Comparison of ENCODE assay signal across 10 cellular contexts in the genomic region with DNA sequence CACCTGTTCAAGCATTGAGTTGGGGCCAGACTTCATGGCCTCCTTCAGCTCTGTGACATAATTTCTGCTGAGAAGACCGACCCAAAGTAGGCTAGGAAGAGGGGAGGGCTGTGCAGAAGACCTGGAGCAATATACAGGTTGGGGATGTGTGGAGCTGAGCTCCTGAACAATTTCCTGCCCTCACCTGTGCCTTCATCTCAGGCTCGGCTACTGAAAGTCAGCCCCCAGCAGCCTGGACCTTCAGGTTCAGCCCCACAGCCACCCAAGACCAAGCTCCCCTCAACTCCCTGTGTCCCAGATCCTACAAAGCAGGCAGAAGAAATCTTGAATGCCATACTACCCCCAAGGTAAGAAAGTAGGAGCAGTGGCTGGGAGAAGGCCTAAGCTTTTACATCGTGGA. TPM values are rescaled to one million over a fixed set of nuclear protein-coding genes. Genes with fewer than 3 reads are reported as not detected.
A peak's percentile ranks its signal among the peaks of the same experiment; 100 is the strongest.
DNase-seq lines count a peak whose midpoint lies in the region; ATAC-seq, FAIRE-seq and TF ChIP-seq lines count a peak whose summit lies in the region.
"Had no signal": no experiment of that assay in that cellular context is flagged by ENCODE, and none has a peak within 500 bp of the region (broad histone marks: within the 10 kb centered on the region; RNA-seq: fewer than 3 reads in every experiment).

No MANE protein-coding gene starts in this region.

- H3K27ac ChIP-seq in H9 (ENCODE audit: insufficient read length, low read depth, low read length) (no peak overlapping the region), body of pancreas (peak overlapping the region in 3 of 4 donors; percentile 61 to 69 (median 63)), kidney (ENCODE audit: low read depth in 2 of 2, low read length in 2 of 2) (no peak overlapping the region), sigmoid colon (peak overlapping the region; percentile 60 to 77 (median 67))

- TF ChIP-seq CTCF in H9 (conservative IDR thresholded peaks at IDR 0.05) (no peak), body of pancreas (IDR thresholded peaks at IDR 0.05) (no peak), kidney (IDR thresholded peaks at IDR 0.05; ENCODE audit: borderline replicate concordance, extremely low read depth, insufficient read depth) (no peak), sigmoid colon (IDR thresholded peaks at IDR 0.05) (no peak)

- peak overlapping the region; percentile 82 for H3T11ph ChIP-seq in H9 (ENCODE audit: low read length)

- peak overlapping the region; percentile 12 for H4K91ac ChIP-seq in H9 (ENCODE audit: insufficient read length, low read depth, low read length)

- H3K18ac ChIP-seq in H9 (ENCODE audit: insufficient read length, low read depth, low read length), result peak overlapping the region; percentile 71

- peaks cover 4% of the 10 kb centered on the region for H3K27me3 Mint-ChIP-seq in H9 (ENCODE audit: low read depth)

- peak overlapping the region; percentile 81 to 86 for H3K4me3 Mint-ChIP-seq in H9

- no peak overlapping the region for H3K56ac ChIP-seq in H9 (ENCODE audit: insufficient read length, low read depth, low read length)

- H2BK5ac ChIP-seq in H9 (ENCODE audit: insufficient read length, low read length), result no peak overlapping the region

- no peaks in the 10 kb centered on the region for H3K79me1 ChIP-seq in H9 (ENCODE audit: insufficient read depth, low read depth, low read length, poor library complexity, severe bottlenecking)

- H4K8ac ChIP-seq in H9 (replicated peaks; ENCODE audit: insufficient read length, low read depth, low read length), result no peak overlapping the region

- H3K4me1 ChIP-seq in H9 (ENCODE audit: insufficient read depth, low read length) (no peaks in the 10 kb centered on the region), body of pancreas (peaks cover 30% of the 10 kb centered on the region), kidney (ENCODE audit: control insufficient read depth in 1 of 2, insufficient read depth in 1 of 2, low read depth in 1 of 2, low read length in 2 of 2) (peaks cover 5 to 19% of the 10 kb centered on the region in 2 donors), sigmoid colon (peaks cover 0 to 32% (median 29%) of the 10 kb centered on the region in 4 donors)

- no peak overlapping the region for H3K9ac ChIP-seq in H9 (ENCODE audit: extremely low read depth, insufficient read length, low read length)
- peak overlapping the region in 1 of 2 donors; percentile 76 for H3K9ac ChIP-seq in kidney (ENCODE audit: low read length in 2 of 2)

- H3K4ac ChIP-seq in H9 (ENCODE audit: low read depth, low read length), result no peak overlapping the region; the same call in 1 of the 2 replicates

- H4K5ac ChIP-seq in H9 (ENCODE audit: insufficient read length, low read depth, low read length), result no peak overlapping the region

- no peak overlapping the region for H2AFZ ChIP-seq in H9 (ENCODE audit: low read length)

- H2BK120ac ChIP-seq in H9 (ENCODE audit: low read depth, low read length, poor library complexity, severe bottlenecking), result peak overlapping the region; percentile 89

- H3K23me2 ChIP-seq in H9 (ENCODE audit: insufficient read length, low read depth, low read length, poor library complexity, severe bottlenecking), result peaks cover 12% of the 10 kb centered on the region

- no peak overlapping the region for H2BK20ac ChIP-seq in H9 (ENCODE audit: low read depth, low read length, poor library complexity, severe bottlenecking)

- no peak for DNase-seq in H9
- no peak for DNase-seq in body of pancreas
- DNase-seq in kidney, result no peak
- DNase-seq in sigmoid colon, result no peak
- DNase-seq in COLO829 (ENCODE audit: low spot score), result no peak
- DNase-seq in activated gamma-delta T cell (lab: John Stamatoyannopoulos, UW), result no peak
- DNase-seq in NCI-H1092 treated with DMSO at 0.1 percent for 48 hours (lab: John Stamatoyannopoulos, UW), result no peak

- no peaks in the 10 kb centered on the region for H4K20me1 ChIP-seq in H9 (ENCODE audit: control insufficient read depth, insufficient read depth, insufficient read length)

- peak overlapping the region in 1 of 2 donors; percentile 37 for H3K4me3 ChIP-seq in body of pancreas
- H3K4me3 ChIP-seq in kidney (ENCODE audit: low read length in 2 of 2), result peak overlapping the region; percentile 75 to 77
- peak overlapping the region; percentile 28 to 48 (median 42) for H3K4me3 ChIP-seq in sigmoid colon

- H3K27ac Mint-ChIP-seq in H9, result peak overlapping the region in 2 of 3 experiments; percentile 33 to 98; a peak in 3 of 7 replicates

- H3K27me3 ChIP-seq in H9 (ENCODE audit: insufficient read depth, low read length) (no peaks in the 10 kb centered on the region), body of pancreas (no peaks in the 10 kb centered on the region), sigmoid colon (no peaks in the 10 kb centered on the region)

- H2BK15ac ChIP-seq in H9 (ENCODE audit: low read depth, low read length), result no peak overlapping the region

- no CpG with 5 or more reads among the region's 3 CpGs for WGBS in H9 (ENCODE audit: extremely low coverage, insufficient read length, low lambda C conversion rate)
- WGBS in body of pancreas, 2 donors, result 46 to 54% methylated on average over 3 of the region's 3 CpGs
- 83 to 88% methylated on average over 3 of the region's 3 CpGs for WGBS in sigmoid colon, 2 donors

- H3K14ac ChIP-seq in H9 (ENCODE audit: insufficient read depth, low read length), result peak overlapping the region; percentile 92; the same call in 1 of the 2 replicates

- H3K4me2 ChIP-seq in H9 (ENCODE audit: insufficient read depth, insufficient read length, low read length), result peak overlapping the region; percentile 60

- no peak for FAIRE-seq in kidney (lab: Jason Lieb, UNC)

- H2AK5ac ChIP-seq in H9 (ENCODE audit: insufficient read length, low read length), result no peak overlapping the region

- H3K9me3 Mint-ChIP-seq in H9, result peaks cover 5 to 6% of the 10 kb centered on the region in 2 experiments; a peak in 3 of 5 replicates

- TF ChIP-seq POLR2A in body of pancreas (IDR thresholded peaks at IDR 0.05), result no peak
- TF ChIP-seq POLR2A in sigmoid colon (IDR thresholded peaks at IDR 0.05), result no peak

- intact Hi-C loops in body of pancreas (cut with DNase I), result no loop called here
- intact Hi-C loops in kidney (cut with DNase I), result no loop called here
- intact Hi-C loops in sigmoid colon (cut with DNase I), result loop anchor here (5.0 kb wide), 1 partner anchor 60 kb away; no protein-coding TSS in a partner anchor

- H3K36me3 Mint-ChIP-seq in H9 (ENCODE audit: insufficient read depth in 1 of 3, low read depth in 3 of 3), result peaks cover 4 to 17% (median 12%) of the 10 kb centered on the region in 3 experiments; a peak in 5 of 7 replicates

- no peak for TF ChIP-seq EP300 in sigmoid colon (IDR thresholded peaks at IDR 0.05)

- H2BK12ac ChIP-seq in H9 (ENCODE audit: insufficient read length, low read depth, low read length), result peak overlapping the region; percentile 18

- peaks cover 0 to 2% of the 10 kb centered on the region in 2 donors for H3K36me3 ChIP-seq in body of pancreas (replicated peaks in 1 of 2; ENCODE audit: insufficient read depth in 1 of 2, low read depth in 2 of 2)
- peaks cover 0 to 4% of the 10 kb centered on the region in 2 donors for H3K36me3 ChIP-seq in kidney (ENCODE audit: control insufficient read depth in 1 of 2, insufficient read depth in 2 of 2, low read length in 2 of 2)
- peaks cover 0 to 5% (median 0%) of the 10 kb centered on the region in 4 donors for H3K36me3 ChIP-seq in sigmoid colon

- peaks cover 27 to 30% of the 10 kb centered on the region in 2 experiments for H3K4me1 Mint-ChIP-seq in H9

- ATAC-seq in body of pancreas (no peak), HG02870 (IDR thresholded peaks at IDR 0.05; ENCODE audit: unreplicated experiment) (no peak)
- ATAC-seq: Panc1 had no signal

- H3K23ac ChIP-seq in H9 (ENCODE audit: insufficient read length, low read depth, low read length), result no peak overlapping the region

- no peaks in the 10 kb centered on the region; the same call in 1 of the 2 replicates for H3K79me2 ChIP-seq in H9 (ENCODE audit: insufficient read depth, low read length)

- H3K9me3 ChIP-seq in H9 (ENCODE audit: control insufficient read depth, low read depth, low read length) (no peaks in the 10 kb centered on the region), body of pancreas (no peaks in the 10 kb centered on the region), kidney (ENCODE audit: control insufficient read depth in 1 of 2, low read length in 2 of 2) (no peaks in the 10 kb centered on the region), sigmoid colon (no peaks in the 10 kb centered on the region)
- H3K9me3 ChIP-seq: Caco-2 had no signal

RNA-seq across cellular contexts. Expression of gene DNALI1, which starts 0.7 kb away (rescaled TPM):
- total RNA-seq in H9 (2021) (18.0 and 18.9 TPM in 2 replicates), body of pancreas (10 to 100 TPM; 16.5 to 19.5 TPM), kidney (34.8 TPM), sigmoid colon (10 to 100 TPM in 2 of 4 donors, 1 to 10 TPM in 2; 7.5 to 13.0 (median 9.3) TPM)
- polyA plus RNA-seq in kidney (ENCODE audit: insufficient read depth, low read depth, low replicate concordance) (46.4 TPM), sigmoid colon (1 to 10 TPM; 4.6 to 6.6 (median 4.8) TPM)

RNA-seq across cellular contexts. Expression of gene SNIP1, which starts 3.3 kb away (rescaled TPM):
- total RNA-seq in H9 (2021) (15.1 and 17.5 TPM in 2 replicates), body of pancreas (10 to 100 TPM in 1 of 2 donors, 1 to 10 TPM in 1; 7.0 to 33.9 TPM), kidney (20.1 TPM), sigmoid colon (10 to 100 TPM in 3 of 4 donors, 1 to 10 TPM in 1; 7.2 to 20.4 (median 12.8) TPM)
- polyA plus RNA-seq in kidney (ENCODE audit: insufficient read depth, low read depth, low replicate concordance) (3.9 TPM), sigmoid colon (1 to 10 TPM; 3.6 to 6.4 (median 6.2) TPM)

RNA-seq across cellular contexts. Expression of gene GNL2, which starts 38.3 kb away (rescaled TPM):
- total RNA-seq in H9 (2021) (101 and 106 TPM in 2 replicates), body of pancreas (10 to 100 TPM; 22.8 to 33.0 TPM), kidney (35.9 TPM), sigmoid colon (10 to 100 TPM; 26.7 to 50.4 (median 29.6) TPM)
- polyA plus RNA-seq in kidney (ENCODE audit: insufficient read depth, low read depth, low replicate concordance) (36.7 TPM), sigmoid colon (10 to 100 TPM; 25.2 to 33.0 (median 25.2) TPM)

RNA-seq across cellular contexts. Expression of gene MEAF6, which starts 42.8 kb away (rescaled TPM):
- total RNA-seq in H9 (2021) (48.8 and 51.6 TPM in 2 replicates), body of pancreas (10 to 100 TPM; 36.3 to 43.5 TPM), kidney (65.8 TPM), sigmoid colon (10 to 100 TPM; 64.0 to 84.5 (median 79.9) TPM)
- polyA plus RNA-seq in kidney (ENCODE audit: insufficient read depth, low read depth, low replicate concordance) (45.7 TPM), sigmoid colon (10 to 100 TPM; 43.0 to 51.6 (median 50.5) TPM)

Comparison
In these comparisons a context has a peak if more than half of its experiments do, and no peak if none do; other contexts are left out.
1. H3K27ac ChIP-seq: peak in body of pancreas (3 of 4) and sigmoid colon (4 of 4); none in H9 (single experiment) and kidney (0 of 2).